Comparison of ENCODE assay signal across 8 cellular contexts in genomic region chr1:10430216-10431064, GRCh38.
A peak's percentile ranks its signal among the peaks of the same experiment; 100 is the strongest.
DNase-seq lines count a peak whose midpoint lies in the region; ATAC-seq and TF ChIP-seq lines count a peak whose summit lies in the region.

TSS of gene CENPS (plus strand) at chr1:10430433. CDS start at chr1:10430518, 85 bp downstream.

- DNase-seq in DMS153 (lab: John Stamatoyannopoulos, UW) (peak; percentile 80), HuH-7 (ENCODE audit: low spot score) (peak; percentile 98), OCI-M2 (lab: John Stamatoyannopoulos, UW; ENCODE audit: unreplicated experiment) (peak; percentile 46), activated T-cell treated with anti-CD3 and anti-CD28 coated beads for 48 hours (ENCODE audit: low read depth) (peak; percentile 94), erythroblast (lab: John Stamatoyannopoulos, UW) (peak; percentile 92 to 95)
- DNase-seq in stimulated activated CD8-positive, alpha-beta memory T cell treated with anti-CD3 and anti-CD28 coated beads, Interleukin-4, amount 100 ng/mL, for 48 hours, result peak; percentile 97

- TF ChIP-seq POLR2A in erythroblast (IDR thresholded peaks at IDR 0.05; ENCODE audit: low read length), result peak; percentile 73

- no peaks in the 10 kb centered on the region for H3K27me3 ChIP-seq in mucosa of stomach (ENCODE audit: control insufficient read depth, insufficient read depth, low read length)

- no peaks in the 10 kb centered on the region for H3K9me3 ChIP-seq in mucosa of stomach (ENCODE audit: control insufficient read depth, low read length)

- H3K4me3 ChIP-seq in mucosa of stomach (ENCODE audit: low read length), result peak within 1 kb of the TSS; percentile 95

- peak; percentile 75 for ATAC-seq in GM21515 (IDR thresholded peaks at IDR 0.05; ENCODE audit: unreplicated experiment)

- H3K9ac ChIP-seq in mucosa of stomach (ENCODE audit: low read length), result peak within 1 kb of the TSS; percentile 78

- peaks cover 9% of the 10 kb centered on the region for H3K4me1 ChIP-seq in mucosa of stomach (ENCODE audit: control insufficient read depth, insufficient read depth, low read length)

- H3K36me3 ChIP-seq in mucosa of stomach (ENCODE audit: control insufficient read depth, insufficient read depth, low read length), result no peaks in the 10 kb centered on the region

Comparison
In these comparisons a context has a peak if more than half of its experiments do, and no peak if none do; other contexts are left out.
1. Peak in every context shown above with its lines: DNase-seq, ATAC-seq and H3K4me3 ChIP-seq.
2. DNase-seq: peak in every context shown above with its lines; median percentile 98 in HuH-7; 97 in stimulated activated CD8-positive, alpha-beta memory T cell treated with anti-CD3 and anti-CD28 coated beads, Interleukin-4, amount 100 ng/mL, for 48 hours; 94 in activated T-cell treated with anti-CD3 and anti-CD28 coated beads for 48 hours; 94 in erythroblast; 80 in DMS153; 46 in OCI-M2.